ENCODE assay signal across 8 cellular contexts in genomic region chr6:30752164-30752927, GRCh38. TPM values are rescaled to one million over a fixed set of nuclear protein-coding genes. Genes with fewer than 3 reads are reported as not detected.
A peak's percentile ranks its signal among the peaks of the same experiment; 100 is the strongest.
DNase-seq lines count a peak whose midpoint lies in the region; ATAC-seq, FAIRE-seq and TF ChIP-seq lines count a peak whose summit lies in the region.

No MANE protein-coding gene starts in this region.

- H3K4me1 ChIP-seq in PC-9 (replicated peaks; ENCODE audit: insufficient read depth) (peaks cover 70% of the 10 kb centered on the region), muscle layer of colon (ENCODE audit: insufficient read depth, low read length) (peaks cover 48% of the 10 kb centered on the region)

- peak overlapping the region; percentile 74 for H3K4me2 ChIP-seq in PC-9

- H3K9ac ChIP-seq in muscle layer of colon (ENCODE audit: low read length), result peak overlapping the region; percentile 29

- TF ChIP-seq CTCF in PC-9 (conservative IDR thresholded peaks at IDR 0.05), result no peak

- TF ChIP-seq POLR2A in GM12892 (IDR thresholded peaks at IDR 0.05; ENCODE audit: low read depth, low read length), result no peak

- CTCF ChIA-PET in PC-9 (lab: Charles Lee), result interaction anchor here (0.5 to 2.1 kb wide), 12 partner anchors 12 to 440 kb away, joined by 3 to 21 read pairs (median 5); no protein-coding TSS in a partner anchor

- POLR2A ChIA-PET in PC-9 (lab: Charles Lee; ENCODE audit: unreplicated experiment), result interaction anchor here (0.5 to 2.0 kb wide), 23 partner anchors 8 to 836 kb away, joined by 3 to 28 read pairs (median 6); partner anchors contain the start of genes C6orf15, FLOT1, IER3 and MDC1

- H3K36me3 ChIP-seq in PC-9 (ENCODE audit: low read depth), result no peaks in the 10 kb centered on the region
- H3K36me3 ChIP-seq in muscle layer of colon (ENCODE audit: insufficient read depth, low read length), result no peaks in the 10 kb centered on the region

- no peaks in the 10 kb centered on the region for H3K9me2 ChIP-seq in PC-9 (ENCODE audit: insufficient read depth)

- H3K27ac ChIP-seq in PC-9 (peak overlapping the region; percentile 100), muscle layer of colon (ENCODE audit: low read depth, low read length) (peak overlapping the region; percentile 99)

- H3F3A ChIP-seq in PC-9 (ENCODE audit: insufficient read depth, low read depth), result peaks cover 70% of the 10 kb centered on the region

- FAIRE-seq in GM12892 (lab: Jason Lieb, UNC), result no peak

- H3K9me3 ChIP-seq in PC-9 (ENCODE audit: insufficient read depth, low read depth) (no peaks in the 10 kb centered on the region), muscle layer of colon (ENCODE audit: low read length) (no peaks in the 10 kb centered on the region)

- no TSS peak for BruUV-seq in PC-9 (replicated peaks; lab: Mats Ljungman, UMichigan)

- H4K20me1 ChIP-seq in PC-9 (ENCODE audit: insufficient read depth), result no peaks in the 10 kb centered on the region

- intact Hi-C loops in PC-9 (cut with micrococcal nuclease; ENCODE audit: unreplicated experiment), result loop anchor here (1.0 to 2.0 kb wide), 4 partner anchors 9 to 68 kb away; no protein-coding TSS in a partner anchor

- ATAC-seq in HG02678 (IDR thresholded peaks at IDR 0.05; ENCODE audit: unreplicated experiment), result no peak

- DNase-seq in ELR (ENCODE audit: low read depth) (peak; percentile 100), PC-9 (peak; percentile 98 to 100), epidermal melanocyte (ENCODE audit: insufficient read length, low spot score) (peak; percentile 77), GM12892 (ENCODE audit: insufficient read length) (no peak), retina (no peak)
- no peak for DNase-seq in activated effector memory CD4-positive, alpha-beta T cell treated with anti-CD3 and anti-CD28 coated beads, Interleukin-2, amount 50 U/mL, for 16 hours

- H2AFZ ChIP-seq in PC-9, result no peak overlapping the region

- H3K79me2 ChIP-seq in PC-9 (ENCODE audit: low read depth), result peaks cover 7% of the 10 kb centered on the region

- no peak overlapping the region for H3K4me3 ChIP-seq in PC-9
- H3K4me3 ChIP-seq in muscle layer of colon (ENCODE audit: low read depth in 1 of 2, low read length in 2 of 2), result no peak overlapping the region

- H3K27me3 ChIP-seq in PC-9 (ENCODE audit: insufficient read depth, low read depth) (no peaks in the 10 kb centered on the region), muscle layer of colon (ENCODE audit: control insufficient read depth in 1 of 2, insufficient read depth in 2 of 2, low read length in 2 of 2) (no peaks in the 10 kb centered on the region)

RNA-seq across cellular contexts. Expression of gene IER3, which starts 8.0 kb away (rescaled TPM):
- 107 and 117 TPM in 2 replicates for total RNA-seq in PC-9 (2021)
- 49.1 TPM for polyA plus RNA-seq in GM12892 (2012; ENCODE audit: missing spikeins)

RNA-seq across cellular contexts. Expression of gene FLOT1, which starts 9.9 kb away (rescaled TPM):
- 225 and 234 TPM in 2 replicates for total RNA-seq in PC-9 (2021)
- 105 TPM for polyA plus RNA-seq in GM12892 (2012; ENCODE audit: missing spikeins)

RNA-seq across cellular contexts. Expression of gene TUBB, which starts 32.2 kb away (rescaled TPM):
- 697 and 901 TPM in 2 replicates for total RNA-seq in PC-9 (2021)
- 826 TPM for polyA plus RNA-seq in GM12892 (2012; ENCODE audit: missing spikeins)

RNA-seq across cellular contexts. Expression of gene MDC1, which starts 35.3 kb away (rescaled TPM):
- 72.9 and 81.6 TPM in 2 replicates for total RNA-seq in PC-9 (2021)
- polyA plus RNA-seq in GM12892 (2012; ENCODE audit: missing spikeins), result 56.4 TPM

Comparison
In these comparisons a context has a peak if more than half of its experiments do, and no peak if none do; other contexts are left out.
1. DNase-seq: peak in ELR (single experiment), PC-9 (2 of 2) and epidermal melanocyte (single experiment); none in GM12892 (single experiment), retina (single experiment) and activated effector memory CD4-positive, alpha-beta T cell treated with anti-CD3 and anti-CD28 coated beads, Interleukin-2, amount 50 U/mL, for 16 hours (single experiment).